8 cellular contexts compared by ENCODE assay signal in the genomic region with DNA sequence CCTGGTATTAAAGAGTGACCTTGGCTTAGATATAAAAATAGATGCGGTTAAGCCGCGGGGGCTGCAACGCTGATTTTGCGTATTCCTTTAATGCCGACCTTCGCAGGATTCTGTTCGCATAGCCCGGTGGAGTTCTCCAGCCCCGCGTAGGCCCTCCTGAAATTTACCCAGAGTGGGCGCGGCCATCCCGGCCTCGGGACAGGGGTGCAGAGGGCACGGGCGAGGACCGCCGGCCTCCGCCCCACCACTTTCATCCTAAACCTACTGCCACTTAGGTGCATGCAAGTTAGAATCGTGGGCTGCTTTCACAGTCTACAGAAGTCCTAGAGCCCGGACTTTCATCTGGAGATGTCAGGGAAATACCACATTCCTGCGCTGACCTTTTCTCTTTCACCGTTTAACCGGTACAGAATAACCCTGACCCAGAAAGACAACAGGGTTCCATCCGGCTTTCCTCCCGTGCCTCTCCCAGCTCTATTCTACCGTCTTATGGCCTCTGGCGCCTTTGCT. TPM values are rescaled to one million over a fixed set of nuclear protein-coding genes. Genes with fewer than 3 reads are reported as not detected.
DNase-seq lines count a peak whose midpoint lies in the region; ATAC-seq and TF ChIP-seq lines count a peak whose summit lies in the region.

No MANE protein-coding gene starts in this region.

- H3K9me3 ChIP-seq in lower lobe of right lung: no peaks in the 10 kb centered on the region

- peak; percentile 6 for ATAC-seq in central memory CD8-positive, alpha-beta T cell (replicated peaks; ENCODE audit: extremely low read depth, poor library complexity, severe bottlenecking)
- ATAC-seq in lower lobe of right lung (peak in 1 of 2 donors; percentile 7), HG02884 (IDR thresholded peaks at IDR 0.05; ENCODE audit: unreplicated experiment) (no peak)

- peak overlapping the region; percentile 58 for H3K4me3 ChIP-seq in lower lobe of right lung

- H3K36me3 ChIP-seq in lower lobe of right lung: no peaks in the 10 kb centered on the region

- DNase-seq in G401 (ENCODE audit: low spot score): peak; percentile 70
- peak; percentile 46 for DNase-seq in HuH-7 (ENCODE audit: low spot score)
- DNase-seq in central memory CD8-positive, alpha-beta T cell (ENCODE audit: low spot score in 2 of 2): peak in 1 of 2 donors; percentile 11
- DNase-seq in lower lobe of right lung: no peak
- no peak for DNase-seq in type B pancreatic cell (ENCODE audit: extremely low spot score, unreplicated experiment)
- DNase-seq in epidermal melanocyte (ENCODE audit: insufficient read length, low spot score): no peak
- DNase-seq in NCI-H2081 treated with DMSO at 0.1 percent for 48 hours (lab: John Stamatoyannopoulos, UW): no peak

- peak overlapping the region; percentile 90 for H3K4me3 Mint-ChIP-seq in central memory CD8-positive, alpha-beta T cell
- peak overlapping the region; percentile 89 for H3K4me3 Mint-ChIP-seq in type B pancreatic cell

- no peak overlapping the region for H3K27ac ChIP-seq in lower lobe of right lung

- H3K4me1 Mint-ChIP-seq in central memory CD8-positive, alpha-beta T cell: peaks cover 34% of the 10 kb centered on the region
- H3K4me1 Mint-ChIP-seq in type B pancreatic cell (ENCODE audit: unreplicated experiment): peaks cover 10% of the 10 kb centered on the region

- peaks cover 12% of the 10 kb centered on the region for H3K4me1 ChIP-seq in lower lobe of right lung

- H3K27me3 ChIP-seq in lower lobe of right lung (ENCODE audit: low read depth): peaks cover 44% of the 10 kb centered on the region

- peaks cover 15% of the 10 kb centered on the region for H3K36me3 Mint-ChIP-seq in central memory CD8-positive, alpha-beta T cell (ENCODE audit: insufficient read depth)
- H3K36me3 Mint-ChIP-seq in type B pancreatic cell: no peaks in the 10 kb centered on the region

- H3K9me3 Mint-ChIP-seq in central memory CD8-positive, alpha-beta T cell: no peaks in the 10 kb centered on the region
- H3K9me3 Mint-ChIP-seq in type B pancreatic cell: no peaks in the 10 kb centered on the region

- H3K27ac Mint-ChIP-seq in central memory CD8-positive, alpha-beta T cell (ENCODE audit: low read depth): peak overlapping the region; percentile 92
- H3K27ac Mint-ChIP-seq in type B pancreatic cell: peak overlapping the region; percentile 80

- intact Hi-C loops in lower lobe of right lung (cut with DNase I): no loop called here

- no peak for TF ChIP-seq CTCF in lower lobe of right lung (IDR thresholded peaks at IDR 0.05)
- TF ChIP-seq CTCF in type B pancreatic cell (conservative IDR thresholded peaks at IDR 0.05): no peak

- H3K27me3 Mint-ChIP-seq in central memory CD8-positive, alpha-beta T cell: no peaks in the 10 kb centered on the region
- peaks cover 9% of the 10 kb centered on the region for H3K27me3 Mint-ChIP-seq in type B pancreatic cell

- in situ Hi-C loops in G401 (cut with HindIII; ENCODE audit: low sequenced_read_pairs): no loop called here

RNA-seq across cellular contexts. Expression of gene FAM169A, which starts 0.5 kb away (rescaled TPM):
- total RNA-seq in G401 (2014; rRNA removed; shearing (Covaris generic)): 247 and 301 TPM in 2 replicates
- total RNA-seq in lower lobe of right lung (1.1 TPM), type B pancreatic cell (ENCODE audit: low replicate concordance) (14.5 and 25.4 TPM in 2 replicates)

Comparison
In these comparisons a context has a peak if more than half of its experiments do, and no peak if none do; other contexts are left out.
1. DNase-seq: peak in G401 (single experiment) and HuH-7 (single experiment); none in lower lobe of right lung (single experiment), type B pancreatic cell (single experiment), epidermal melanocyte (single experiment) and NCI-H2081 treated with DMSO at 0.1 percent for 48 hours (single experiment).